In genomic region chr12:121298411-121298810, GRCh38 we compare ENCODE assay signal across 8 cellular contexts. TPM values are rescaled to one million over a fixed set of nuclear protein-coding genes. Genes with fewer than 3 reads are reported as not detected.
DNase-seq lines count a peak whose midpoint lies in the region; ATAC-seq and TF ChIP-seq lines count a peak whose summit lies in the region.
"Not testable (repeated sequence)": the region's sequence is repeated elsewhere in the genome, so short reads cannot be mapped to it uniquely, and the experiment has no call there.

No MANE protein-coding gene starts in this region.

- not testable (repeated sequence) for H3K4me3 ChIP-seq in vagina

- not testable (repeated sequence) for H4K20me1 ChIP-seq in H9 (ENCODE audit: control insufficient read depth, insufficient read depth, insufficient read length)

- H3K79me2 ChIP-seq in H9 (ENCODE audit: insufficient read depth, low read length) = not testable (repeated sequence)

- H3K4me3 Mint-ChIP-seq in H9 (peak overlapping the region; percentile 66 to 88; a peak in 2 of 5 replicates), memory B cell (peak overlapping the region; percentile 84), nephron progenitor cell (peak overlapping the region; percentile 87)
- peak overlapping the region; percentile 74 for H3K4me3 Mint-ChIP-seq in activated CD4-positive, alpha-beta T cell treated with anti-CD3 and anti-CD28 coated beads, Interleukin-2, amount 10 ng/mL, durations not matched to agents 7 days and 5 days
- peak overlapping the region; percentile 85 for H3K4me3 Mint-ChIP-seq in activated T-helper 2 cell treated with anti-CD3 and anti-CD28 coated beads, Interferon-gamma antibody, Interleukin-2, Interleukin-4, amounts not matched to agents 10 μg/mL and 5 μg/mL and 100 μg/mL, durations not matched to agents 14 hours and 24 hours and 36 hours (ENCODE audit: low read depth)
- not testable (repeated sequence) for H3K4me3 Mint-ChIP-seq in dendritic cell treated with granulocyte-macrophage colony-stimulating factor and Interleukin-4, amounts not matched to agents 40 ng/mL and 50 ng/mL, for 4 days

- not testable (repeated sequence) for H3K36me3 ChIP-seq in vagina

- not testable (repeated sequence) for H3K9ac ChIP-seq in H9 (ENCODE audit: extremely low read depth, insufficient read length, low read length)

- H3K18ac ChIP-seq in H9 (ENCODE audit: insufficient read length, low read depth, low read length) = not testable (repeated sequence)

- H3K4me1 Mint-ChIP-seq in H9 = not testable (repeated sequence)
- H3K4me1 Mint-ChIP-seq in activated CD4-positive, alpha-beta T cell treated with anti-CD3 and anti-CD28 coated beads, Interleukin-2, amount 10 ng/mL, durations not matched to agents 7 days and 5 days = peaks cover 31% of the 10 kb centered on the region
- H3K4me1 Mint-ChIP-seq in activated T-helper 2 cell treated with anti-CD3 and anti-CD28 coated beads, Interferon-gamma antibody, Interleukin-2, Interleukin-4, amounts not matched to agents 10 μg/mL and 5 μg/mL and 100 μg/mL, durations not matched to agents 14 hours and 24 hours and 36 hours (ENCODE audit: low read depth) = peaks cover 25% of the 10 kb centered on the region
- H3K4me1 Mint-ChIP-seq in dendritic cell treated with granulocyte-macrophage colony-stimulating factor and Interleukin-4, amounts not matched to agents 40 ng/mL and 50 ng/mL, for 4 days (ENCODE audit: low read depth) = peaks cover 38% of the 10 kb centered on the region
- H3K4me1 Mint-ChIP-seq in memory B cell (peaks cover 14% of the 10 kb centered on the region), nephron progenitor cell (peaks cover 24% of the 10 kb centered on the region)

- not testable (repeated sequence) for H3K9me3 Mint-ChIP-seq in H9; activated CD4-positive, alpha-beta T cell treated with anti-CD3 and anti-CD28 coated beads, Interleukin-2, amount 10 ng/mL, durations not matched to agents 7 days and 5 days; activated T-helper 2 cell treated with anti-CD3 and anti-CD28 coated beads, Interferon-gamma antibody, Interleukin-2, Interleukin-4, amounts not matched to agents 10 μg/mL and 5 μg/mL and 100 μg/mL, durations not matched to agents 14 hours and 24 hours and 36 hours; dendritic cell treated with granulocyte-macrophage colony-stimulating factor and Interleukin-4, amounts not matched to agents 40 ng/mL and 50 ng/mL, for 4 days; memory B cell; nephron progenitor cell

- no CpG with 5 or more reads among the region's 13 CpGs for WGBS in H9 (ENCODE audit: extremely low coverage, insufficient read length, low lambda C conversion rate)

- TF ChIP-seq POLR2A in vagina (IDR thresholded peaks at IDR 0.05) = not testable (repeated sequence)

- H3K4me1 ChIP-seq in H9 (ENCODE audit: insufficient read depth, low read length) = not testable (repeated sequence)
- H3K4me1 ChIP-seq in vagina = peaks cover 35% of the 10 kb centered on the region

- H4K91ac ChIP-seq in H9 (ENCODE audit: insufficient read length, low read depth, low read length) = not testable (repeated sequence)

- not testable (repeated sequence) for DNase-seq in H9; activated CD4-positive, alpha-beta T cell treated with anti-CD3 and anti-CD28 coated beads, Interleukin-2, amount 10 ng/mL, durations not matched to agents 7 days and 5 days; activated T-helper 2 cell treated with anti-CD3 and anti-CD28 coated beads, Interferon-gamma antibody, Interleukin-2, Interleukin-4, amounts not matched to agents 10 μg/mL and 5 μg/mL and 100 μg/mL, durations not matched to agents 14 hours and 24 hours and 36 hours (ENCODE audit: low spot score); memory B cell (ENCODE audit: low spot score in 2 of 2); nephron progenitor cell; vagina (ENCODE audit: extremely low spot score in 2 of 2)

- CTCF ChIA-PET in activated CD4-positive, alpha-beta T cell treated with anti-CD3 and anti-CD28 coated beads, Interleukin-2, amount 10 ng/mL, durations not matched to agents 7 days and 5 days (lab: Charles Lee) = interaction anchor here (0.7 kb wide), 1 partner anchor 77 kb away, joined by 4 read pairs; no protein-coding TSS in a partner anchor

- not testable (repeated sequence) for TF ChIP-seq CTCF in C4-2B (conservative IDR thresholded peaks at IDR 0.05); H9 (conservative IDR thresholded peaks at IDR 0.05); nephron progenitor cell (IDR thresholded peaks at IDR 0.05); vagina (IDR thresholded peaks at IDR 0.05)

- not testable (repeated sequence) for H3K56ac ChIP-seq in H9 (ENCODE audit: insufficient read length, low read depth, low read length)

- not testable (repeated sequence) for H3K4ac ChIP-seq in H9 (ENCODE audit: low read depth, low read length)

- not testable (repeated sequence) for H3K23ac ChIP-seq in H9 (ENCODE audit: insufficient read length, low read depth, low read length)

- H3T11ph ChIP-seq in H9 (ENCODE audit: low read length) = not testable (repeated sequence)

- H3K27ac Mint-ChIP-seq in H9; activated CD4-positive, alpha-beta T cell treated with anti-CD3 and anti-CD28 coated beads, Interleukin-2, amount 10 ng/mL, durations not matched to agents 7 days and 5 days; activated T-helper 2 cell treated with anti-CD3 and anti-CD28 coated beads, Interferon-gamma antibody, Interleukin-2, Interleukin-4, amounts not matched to agents 10 μg/mL and 5 μg/mL and 100 μg/mL, durations not matched to agents 14 hours and 24 hours and 36 hours; memory B cell; nephron progenitor cell: not testable (repeated sequence)
- peak overlapping the region; percentile 73 for H3K27ac Mint-ChIP-seq in dendritic cell treated with granulocyte-macrophage colony-stimulating factor and Interleukin-4, amounts not matched to agents 40 ng/mL and 50 ng/mL, for 4 days

- H2AFZ ChIP-seq in H9 (ENCODE audit: low read length) = not testable (repeated sequence)

- H3K27ac ChIP-seq in C4-2B (peak overlapping the region; percentile 98), vagina (peak overlapping the region; percentile 91)
- not testable (repeated sequence) for H3K27ac ChIP-seq in H9 (ENCODE audit: insufficient read length, low read depth, low read length)

- not testable (repeated sequence) for H2BK120ac ChIP-seq in H9 (ENCODE audit: low read depth, low read length, poor library complexity, severe bottlenecking)

- not testable (repeated sequence) for H3K9me3 ChIP-seq in H9 (ENCODE audit: control insufficient read depth, low read depth, low read length); vagina

- H4K5ac ChIP-seq in H9 (ENCODE audit: insufficient read length, low read depth, low read length) = not testable (repeated sequence)

- not testable (repeated sequence) for H2BK12ac ChIP-seq in H9 (ENCODE audit: insufficient read length, low read depth, low read length)

- not testable (repeated sequence) for H3K27me3 ChIP-seq in H9 (ENCODE audit: insufficient read depth, low read length); vagina

- peaks cover 14% of the 10 kb centered on the region for H3K23me2 ChIP-seq in H9 (ENCODE audit: insufficient read length, low read depth, low read length, poor library complexity, severe bottlenecking)

- POLR2A ChIA-PET in activated CD4-positive, alpha-beta T cell treated with anti-CD3 and anti-CD28 coated beads, Interleukin-2, amount 10 ng/mL, durations not matched to agents 7 days and 5 days (lab: Charles Lee) = not testable (repeated sequence)

- not testable (repeated sequence) for H3K14ac ChIP-seq in H9 (ENCODE audit: insufficient read depth, low read length)

- ATAC-seq in memory B cell (ENCODE audit: low read depth) = not testable (repeated sequence)

- not testable (repeated sequence) for H3K36me3 Mint-ChIP-seq in H9 (ENCODE audit: insufficient read depth in 1 of 3, low read depth in 3 of 3); activated CD4-positive, alpha-beta T cell treated with anti-CD3 and anti-CD28 coated beads, Interleukin-2, amount 10 ng/mL, durations not matched to agents 7 days and 5 days (ENCODE audit: low read depth); activated T-helper 2 cell treated with anti-CD3 and anti-CD28 coated beads, Interferon-gamma antibody, Interleukin-2, Interleukin-4, amounts not matched to agents 10 μg/mL and 5 μg/mL and 100 μg/mL, durations not matched to agents 14 hours and 24 hours and 36 hours (ENCODE audit: low read depth); dendritic cell treated with granulocyte-macrophage colony-stimulating factor and Interleukin-4, amounts not matched to agents 40 ng/mL and 50 ng/mL, for 4 days (ENCODE audit: low read depth); memory B cell; nephron progenitor cell (ENCODE audit: low read depth)

- intact Hi-C loops in activated T-helper 2 cell treated with anti-CD3 and anti-CD28 coated beads, Interferon-gamma antibody, Interleukin-2, Interleukin-4, amounts not matched to agents 10 μg/mL and 5 μg/mL and 100 μg/mL, durations not matched to agents 14 hours and 24 hours and 36 hours (cut with micrococcal nuclease); dendritic cell treated with granulocyte-macrophage colony-stimulating factor and Interleukin-4, amounts not matched to agents 40 ng/mL and 50 ng/mL, for 4 days (cut with micrococcal nuclease); vagina (cut with DNase I): not testable (repeated sequence)

- H3K79me1 ChIP-seq in H9 (ENCODE audit: insufficient read depth, low read depth, low read length, poor library complexity, severe bottlenecking) = not testable (repeated sequence)

- not testable (repeated sequence) for H2BK15ac ChIP-seq in H9 (ENCODE audit: low read depth, low read length)

- H4K8ac ChIP-seq in H9 (replicated peaks; ENCODE audit: insufficient read length, low read depth, low read length) = not testable (repeated sequence)

- not testable (repeated sequence) for H2BK20ac ChIP-seq in H9 (ENCODE audit: low read depth, low read length, poor library complexity, severe bottlenecking)

- H2BK5ac ChIP-seq in H9 (ENCODE audit: insufficient read length, low read length) = not testable (repeated sequence)

- not testable (repeated sequence) for H2AK5ac ChIP-seq in H9 (ENCODE audit: insufficient read length, low read length)

- not testable (repeated sequence) for H3K4me2 ChIP-seq in H9 (ENCODE audit: insufficient read depth, insufficient read length, low read length)

- not testable (repeated sequence) for H3K27me3 Mint-ChIP-seq in H9 (ENCODE audit: low read depth); activated CD4-positive, alpha-beta T cell treated with anti-CD3 and anti-CD28 coated beads, Interleukin-2, amount 10 ng/mL, durations not matched to agents 7 days and 5 days; activated T-helper 2 cell treated with anti-CD3 and anti-CD28 coated beads, Interferon-gamma antibody, Interleukin-2, Interleukin-4, amounts not matched to agents 10 μg/mL and 5 μg/mL and 100 μg/mL, durations not matched to agents 14 hours and 24 hours and 36 hours (ENCODE audit: low read depth); dendritic cell treated with granulocyte-macrophage colony-stimulating factor and Interleukin-4, amounts not matched to agents 40 ng/mL and 50 ng/mL, for 4 days; memory B cell
- peaks cover 11% of the 10 kb centered on the region for H3K27me3 Mint-ChIP-seq in nephron progenitor cell (ENCODE audit: low read depth, poor library complexity)

RNA-seq across cellular contexts. Expression of gene CAMKK2, which starts 1.9 kb away (rescaled TPM):
- total RNA-seq in H9 (2021) = 22.4 and 24.7 TPM in 2 replicates
- 10 to 100 TPM; 31.2 to 32.4 TPM for total RNA-seq in activated CD4-positive, alpha-beta T cell treated with anti-CD3 and anti-CD28 coated beads, Interleukin-2, amount 10 ng/mL, durations not matched to agents 7 days and 5 days
- total RNA-seq in activated T-helper 2 cell treated with anti-CD3 and anti-CD28 coated beads, Interferon-gamma antibody, Interleukin-2, Interleukin-4, amounts not matched to agents 10 μg/mL and 5 μg/mL and 100 μg/mL, durations not matched to agents 14 hours and 24 hours and 36 hours = 33.3 and 35.2 TPM in 2 replicates
- total RNA-seq in vagina = 32.7 TPM

RNA-seq across cellular contexts. Expression of gene ANAPC5, which starts 53.8 kb away (rescaled TPM):
- total RNA-seq in H9 (2021) = 95.3 and 101 TPM in 2 replicates
- total RNA-seq in activated CD4-positive, alpha-beta T cell treated with anti-CD3 and anti-CD28 coated beads, Interleukin-2, amount 10 ng/mL, durations not matched to agents 7 days and 5 days = 100 to 1,000 TPM; 140 TPM
- total RNA-seq in activated T-helper 2 cell treated with anti-CD3 and anti-CD28 coated beads, Interferon-gamma antibody, Interleukin-2, Interleukin-4, amounts not matched to agents 10 μg/mL and 5 μg/mL and 100 μg/mL, durations not matched to agents 14 hours and 24 hours and 36 hours = 132 and 135 TPM in 2 replicates
- 143 TPM for total RNA-seq in vagina
